1 cellular context compared by ENCODE assay signal in the genomic region with DNA sequence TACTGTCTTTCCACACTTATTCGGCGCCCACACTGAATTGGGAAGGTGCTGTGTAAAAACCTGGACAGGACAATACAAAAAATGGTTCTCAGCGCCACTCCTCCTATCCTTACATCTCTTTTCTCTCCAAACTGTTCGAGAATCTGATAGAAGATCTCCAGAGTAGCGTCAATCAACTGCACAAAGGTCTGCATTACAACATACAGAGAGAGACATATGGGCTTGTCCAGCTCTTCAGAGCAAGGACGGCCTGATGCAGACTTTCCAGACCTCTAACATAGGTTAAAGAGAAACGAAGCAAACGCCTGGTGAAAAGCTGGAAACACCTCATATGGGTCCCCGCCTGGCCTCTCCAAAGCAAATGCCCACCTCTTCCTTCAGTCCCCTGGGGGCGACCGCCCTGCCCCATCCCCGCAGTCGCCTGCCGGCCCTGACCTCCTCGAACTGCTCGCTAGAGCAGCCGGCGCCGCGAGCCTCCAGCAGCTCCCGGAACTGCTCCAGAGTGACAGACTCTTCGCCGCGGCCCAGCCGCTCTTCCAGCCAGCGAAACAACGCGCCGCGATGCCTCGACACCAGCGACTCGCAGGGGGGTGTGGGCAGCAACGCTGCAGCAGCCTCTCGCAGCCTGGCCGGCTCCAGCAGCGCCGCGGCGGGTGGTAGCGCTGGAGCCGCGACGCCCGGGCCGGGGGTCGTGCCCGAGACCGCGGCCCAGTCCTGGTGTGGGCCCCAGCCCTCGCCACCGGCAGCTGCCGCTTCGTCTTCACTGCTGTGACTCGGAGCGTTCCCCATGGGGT.
TF ChIP-seq lines count a peak whose summit lies in the region.

No MANE protein-coding gene starts in this region.

TF ChIP-seq in GM12878, 131 proteins besides CTCF, POLR2A, EP300 and RAD21 (continued from another document):
- TF ChIP-seq, protein P1, sequence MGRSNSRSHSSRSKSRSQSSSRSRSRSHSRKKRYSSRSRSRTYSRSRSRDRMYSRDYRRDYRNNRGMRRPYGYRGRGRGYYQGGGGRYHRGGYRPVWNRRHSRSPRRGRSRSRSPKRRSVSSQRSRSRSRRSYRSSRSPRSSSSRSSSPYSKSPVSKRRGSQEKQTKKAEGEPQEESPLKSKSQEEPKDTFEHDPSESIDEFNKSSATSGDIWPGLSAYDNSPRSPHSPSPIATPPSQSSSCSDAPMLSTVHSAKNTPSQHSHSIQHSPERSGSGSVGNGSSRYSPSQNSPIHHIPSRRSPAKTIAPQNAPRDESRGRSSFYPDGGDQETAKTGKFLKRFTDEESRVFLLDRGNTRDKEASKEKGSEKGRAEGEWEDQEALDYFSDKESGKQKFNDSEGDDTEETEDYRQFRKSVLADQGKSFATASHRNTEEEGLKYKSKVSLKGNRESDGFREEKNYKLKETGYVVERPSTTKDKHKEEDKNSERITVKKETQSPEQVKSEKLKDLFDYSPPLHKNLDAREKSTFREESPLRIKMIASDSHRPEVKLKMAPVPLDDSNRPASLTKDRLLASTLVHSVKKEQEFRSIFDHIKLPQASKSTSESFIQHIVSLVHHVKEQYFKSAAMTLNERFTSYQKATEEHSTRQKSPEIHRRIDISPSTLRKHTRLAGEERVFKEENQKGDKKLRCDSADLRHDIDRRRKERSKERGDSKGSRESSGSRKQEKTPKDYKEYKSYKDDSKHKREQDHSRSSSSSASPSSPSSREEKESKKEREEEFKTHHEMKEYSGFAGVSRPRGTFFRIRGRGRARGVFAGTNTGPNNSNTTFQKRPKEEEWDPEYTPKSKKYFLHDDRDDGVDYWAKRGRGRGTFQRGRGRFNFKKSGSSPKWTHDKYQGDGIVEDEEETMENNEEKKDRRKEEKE (IDR thresholded peaks at IDR 0.05) = peak; percentile 47; the same call in 1 of the 2 replicates
- TF ChIP-seq ZNF207 (IDR thresholded peaks at IDR 0.05; ENCODE audit: borderline replicate concordance) (peak; percentile 30; the same call in 1 of the 2 replicates), SREBF1 (IDR thresholded peaks at IDR 0.05; ENCODE audit: low read length) (no peak), IRF4 (IDR thresholded peaks at IDR 0.05; ENCODE audit: low read depth, low read length) (no peak), IKZF2 (IDR thresholded peaks at IDR 0.05) (no peak), ZBED1 (IDR thresholded peaks at IDR 0.05; ENCODE audit: borderline replicate concordance) (no peak), DPF2 (IDR thresholded peaks at IDR 0.05) (peak; percentile 84; the same call in 1 of the 2 replicates), CBX3 (IDR thresholded peaks at IDR 0.05; ENCODE audit: borderline replicate concordance, low read depth) (no peak), ESRRA (IDR thresholded peaks at IDR 0.05; ENCODE audit: low read length) (no peak), LARP7 (IDR thresholded peaks at IDR 0.05) (peak; percentile 98), BMI1 (IDR thresholded peaks at IDR 0.05; ENCODE audit: borderline replicate concordance) (no peak), ZSCAN29 (IDR thresholded peaks at IDR 0.05) (no peak), RB1 (IDR thresholded peaks at IDR 0.05; ENCODE audit: borderline replicate concordance) (0 out of 2 replicates have a peak, but pooled peaks have one; percentile 25), EGR1 (IDR thresholded peaks at IDR 0.05; ENCODE audit: borderline replicate concordance in 1 of 2, low read depth in 2 of 2, low read length in 2 of 2) (peak in 1 of 2 experiments; percentile 41; a peak in 1 of 3 replicates)
- TF ChIP-seq, protein P2, sequence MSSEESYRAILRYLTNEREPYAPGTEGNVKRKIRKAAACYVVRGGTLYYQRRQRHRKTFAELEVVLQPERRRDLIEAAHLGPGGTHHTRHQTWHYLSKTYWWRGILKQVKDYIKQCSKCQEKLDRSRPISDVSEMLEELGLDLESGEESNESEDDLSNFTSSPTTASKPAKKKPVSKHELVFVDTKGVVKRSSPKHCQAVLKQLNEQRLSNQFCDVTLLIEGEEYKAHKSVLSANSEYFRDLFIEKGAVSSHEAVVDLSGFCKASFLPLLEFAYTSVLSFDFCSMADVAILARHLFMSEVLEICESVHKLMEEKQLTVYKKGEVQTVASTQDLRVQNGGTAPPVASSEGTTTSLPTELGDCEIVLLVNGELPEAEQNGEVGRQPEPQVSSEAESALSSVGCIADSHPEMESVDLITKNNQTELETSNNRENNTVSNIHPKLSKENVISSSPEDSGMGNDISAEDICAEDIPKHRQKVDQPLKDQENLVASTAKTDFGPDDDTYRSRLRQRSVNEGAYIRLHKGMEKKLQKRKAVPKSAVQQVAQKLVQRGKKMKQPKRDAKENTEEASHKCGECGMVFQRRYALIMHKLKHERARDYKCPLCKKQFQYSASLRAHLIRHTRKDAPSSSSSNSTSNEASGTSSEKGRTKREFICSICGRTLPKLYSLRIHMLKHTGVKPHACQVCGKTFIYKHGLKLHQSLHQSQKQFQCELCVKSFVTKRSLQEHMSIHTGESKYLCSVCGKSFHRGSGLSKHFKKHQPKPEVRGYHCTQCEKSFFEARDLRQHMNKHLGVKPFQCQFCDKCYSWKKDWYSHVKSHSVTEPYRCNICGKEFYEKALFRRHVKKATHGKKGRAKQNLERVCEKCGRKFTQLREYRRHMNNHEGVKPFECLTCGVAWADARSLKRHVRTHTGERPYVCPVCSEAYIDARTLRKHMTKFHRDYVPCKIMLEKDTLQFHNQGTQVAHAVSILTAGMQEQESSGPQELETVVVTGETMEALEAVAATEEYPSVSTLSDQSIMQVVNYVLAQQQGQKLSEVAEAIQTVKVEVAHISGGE (CRISPR knock-in tag; IDR thresholded peaks at IDR 0.05) = no peak
- TF ChIP-seq, protein P3, sequence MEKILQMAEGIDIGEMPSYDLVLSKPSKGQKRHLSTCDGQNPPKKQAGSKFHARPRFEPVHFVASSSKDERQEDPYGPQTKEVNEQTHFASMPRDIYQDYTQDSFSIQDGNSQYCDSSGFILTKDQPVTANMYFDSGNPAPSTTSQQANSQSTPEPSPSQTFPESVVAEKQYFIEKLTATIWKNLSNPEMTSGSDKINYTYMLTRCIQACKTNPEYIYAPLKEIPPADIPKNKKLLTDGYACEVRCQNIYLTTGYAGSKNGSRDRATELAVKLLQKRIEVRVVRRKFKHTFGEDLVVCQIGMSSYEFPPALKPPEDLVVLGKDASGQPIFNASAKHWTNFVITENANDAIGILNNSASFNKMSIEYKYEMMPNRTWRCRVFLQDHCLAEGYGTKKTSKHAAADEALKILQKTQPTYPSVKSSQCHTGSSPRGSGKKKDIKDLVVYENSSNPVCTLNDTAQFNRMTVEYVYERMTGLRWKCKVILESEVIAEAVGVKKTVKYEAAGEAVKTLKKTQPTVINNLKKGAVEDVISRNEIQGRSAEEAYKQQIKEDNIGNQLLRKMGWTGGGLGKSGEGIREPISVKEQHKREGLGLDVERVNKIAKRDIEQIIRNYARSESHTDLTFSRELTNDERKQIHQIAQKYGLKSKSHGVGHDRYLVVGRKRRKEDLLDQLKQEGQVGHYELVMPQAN (conservative IDR thresholded peaks at IDR 0.05) = peak; percentile 97
- TF ChIP-seq, protein P4, sequence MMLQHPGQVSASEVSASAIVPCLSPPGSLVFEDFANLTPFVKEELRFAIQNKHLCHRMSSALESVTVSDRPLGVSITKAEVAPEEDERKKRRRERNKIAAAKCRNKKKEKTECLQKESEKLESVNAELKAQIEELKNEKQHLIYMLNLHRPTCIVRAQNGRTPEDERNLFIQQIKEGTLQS (IDR thresholded peaks at IDR 0.05; ENCODE audit: borderline replicate concordance, extremely low read depth, low read depth, low read length) = no peak
- TF ChIP-seq, protein P5, sequence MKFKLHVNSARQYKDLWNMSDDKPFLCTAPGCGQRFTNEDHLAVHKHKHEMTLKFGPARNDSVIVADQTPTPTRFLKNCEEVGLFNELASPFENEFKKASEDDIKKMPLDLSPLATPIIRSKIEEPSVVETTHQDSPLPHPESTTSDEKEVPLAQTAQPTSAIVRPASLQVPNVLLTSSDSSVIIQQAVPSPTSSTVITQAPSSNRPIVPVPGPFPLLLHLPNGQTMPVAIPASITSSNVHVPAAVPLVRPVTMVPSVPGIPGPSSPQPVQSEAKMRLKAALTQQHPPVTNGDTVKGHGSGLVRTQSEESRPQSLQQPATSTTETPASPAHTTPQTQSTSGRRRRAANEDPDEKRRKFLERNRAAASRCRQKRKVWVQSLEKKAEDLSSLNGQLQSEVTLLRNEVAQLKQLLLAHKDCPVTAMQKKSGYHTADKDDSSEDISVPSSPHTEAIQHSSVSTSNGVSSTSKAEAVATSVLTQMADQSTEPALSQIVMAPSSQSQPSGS (IDR thresholded peaks at IDR 0.05; ENCODE audit: low read length) = no peak
- TF ChIP-seq, protein P6, sequence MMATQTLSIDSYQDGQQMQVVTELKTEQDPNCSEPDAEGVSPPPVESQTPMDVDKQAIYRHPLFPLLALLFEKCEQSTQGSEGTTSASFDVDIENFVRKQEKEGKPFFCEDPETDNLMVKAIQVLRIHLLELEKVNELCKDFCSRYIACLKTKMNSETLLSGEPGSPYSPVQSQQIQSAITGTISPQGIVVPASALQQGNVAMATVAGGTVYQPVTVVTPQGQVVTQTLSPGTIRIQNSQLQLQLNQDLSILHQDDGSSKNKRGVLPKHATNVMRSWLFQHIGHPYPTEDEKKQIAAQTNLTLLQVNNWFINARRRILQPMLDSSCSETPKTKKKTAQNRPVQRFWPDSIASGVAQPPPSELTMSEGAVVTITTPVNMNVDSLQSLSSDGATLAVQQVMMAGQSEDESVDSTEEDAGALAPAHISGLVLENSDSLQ (IDR thresholded peaks at IDR 0.05) = peak; percentile 58; the same call in 1 of the 2 replicates
TF ChIP-seq in GM12878: peak in this region for 9.
